ENCODE assay signal across 10 cellular contexts in the genomic region with DNA sequence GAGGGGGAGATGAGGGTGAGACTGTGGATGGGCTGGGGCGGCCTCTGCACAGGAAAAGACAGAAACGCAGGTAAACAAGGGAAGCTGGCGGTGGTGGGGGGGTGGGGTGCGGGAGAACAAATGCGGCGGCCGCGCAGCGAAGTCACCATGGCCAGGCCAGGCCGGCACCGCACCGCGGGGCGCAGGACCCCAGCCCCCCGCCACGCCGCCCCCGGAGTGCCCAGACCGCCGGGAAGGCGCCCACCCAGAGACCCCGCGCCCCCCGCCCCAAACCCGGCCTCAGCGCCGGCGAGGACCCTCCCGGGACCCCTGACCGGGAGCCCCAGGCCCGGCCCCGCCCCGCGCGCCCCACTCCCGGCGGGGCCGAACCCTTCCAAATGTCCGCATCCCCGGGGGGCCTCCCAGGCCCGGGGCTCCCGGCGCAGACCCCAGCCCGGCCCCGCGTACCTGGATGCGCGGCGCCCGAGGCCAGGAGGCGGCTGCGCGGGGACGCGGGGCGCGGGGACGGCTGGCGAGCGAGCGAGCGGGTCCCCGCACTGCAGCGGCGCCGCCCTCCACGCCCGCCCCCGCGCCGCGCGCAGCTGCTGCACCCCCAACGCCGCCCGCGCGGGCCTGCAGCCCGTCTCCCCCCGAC. TPM values are rescaled to one million over a fixed set of nuclear protein-coding genes. Genes with fewer than 3 reads are reported as not detected.
DNase-seq lines count a peak whose midpoint lies in the region; ATAC-seq and TF ChIP-seq lines count a peak whose summit lies in the region.
"Had no signal": no experiment of that assay in that cellular context is flagged by ENCODE, and none has a peak within 500 bp of the region (broad histone marks: within the 10 kb centered on the region; RNA-seq: fewer than 3 reads in every experiment).

No MANE protein-coding gene starts in this region.

- no peaks in the 10 kb centered on the region for H3K36me3 ChIP-seq in subcutaneous abdominal adipose tissue (ENCODE audit: control insufficient read depth in 5 of 5, insufficient read depth in 5 of 5, low read length in 5 of 5)
- H3K36me3 ChIP-seq: BE2C had no signal

- peak overlapping the region; percentile 47 for H3K4me3 ChIP-seq in astrocyte of the cerebellum (ENCODE audit: low read depth, low read length)
- peak overlapping the region in 3 of 5 donors; percentile 47 to 54 (median 53) for H3K4me3 ChIP-seq in subcutaneous abdominal adipose tissue (ENCODE audit: low read depth in 1 of 5, low read length in 5 of 5)

- H3K9me3 ChIP-seq in subcutaneous abdominal adipose tissue (ENCODE audit: control insufficient read depth in 5 of 5, low read length in 5 of 5): no peaks in the 10 kb centered on the region
- H3K9me3 ChIP-seq: BE2C had no signal

- no peak for ATAC-seq in left lobe of liver

- H3K4me1 ChIP-seq in subcutaneous abdominal adipose tissue (ENCODE audit: control insufficient read depth in 5 of 5, insufficient read depth in 5 of 5, low read length in 5 of 5): peaks cover 0 to 3% (median 3%) of the 10 kb centered on the region in 5 donors
- H3K4me1 ChIP-seq: BE2C had no signal

- no peak overlapping the region for H3K9ac ChIP-seq in subcutaneous abdominal adipose tissue (ENCODE audit: low read length in 5 of 5)

- DNase-seq in activated CD8-positive, alpha-beta memory T cell treated with anti-CD3 and anti-CD28 coated beads for 24 hours: peak; percentile 53
- no peak for DNase-seq in activated CD8-positive, alpha-beta memory T cell treated with anti-CD3 and anti-CD28 coated beads, Interleukin-2, amount 50 U/mL, for 48 hours
- DNase-seq in astrocyte of the cerebellum (ENCODE audit: low read depth) (no peak), left lobe of liver (ENCODE audit: low spot score) (peak; percentile 35), H4 (ENCODE audit: low spot score) (no peak), hepatic stellate cell (ENCODE audit: low spot score) (no peak), NCI-H1105 (lab: John Stamatoyannopoulos, UW) (no peak)
- DNase-seq: BE2C, immature natural killer cell had no signal

- no peak for TF ChIP-seq CTCF in astrocyte of the cerebellum (IDR thresholded peaks at IDR 0.05; ENCODE audit: low read depth, low read length, missing control alignments)

- in situ Hi-C loops in astrocyte of the cerebellum (cut with HindIII; ENCODE audit: low sequenced_read_pairs): no loop called here

- H3K27me3 ChIP-seq in subcutaneous abdominal adipose tissue (ENCODE audit: control insufficient read depth in 5 of 5, insufficient read depth in 4 of 5, low read length in 5 of 5): peaks cover 10 to 15% (median 11%) of the 10 kb centered on the region in 5 donors

- no peak overlapping the region for H3K27ac ChIP-seq in subcutaneous abdominal adipose tissue (ENCODE audit: low read depth, low read length)

RNA-seq across cellular contexts. Expression of gene DNAAF5, which starts 14.4 kb away (rescaled TPM):
- 10.0 TPM for total RNA-seq in left lobe of liver
- 51.0 and 51.2 TPM in 2 replicates for total RNA-seq in H4 (2014; rRNA removed; shearing (Covaris generic))

RNA-seq across cellular contexts. Expression of gene PRKAR1B, which starts 15.0 kb away (rescaled TPM):
- total RNA-seq in left lobe of liver: 7.0 TPM
- 40.5 and 46.7 TPM in 2 replicates for total RNA-seq in H4 (2014; rRNA removed; shearing (Covaris generic))

Comparison
In these comparisons a context has a peak if more than half of its experiments do, and no peak if none do; other contexts are left out.
1. DNase-seq: peak in activated CD8-positive, alpha-beta memory T cell treated with anti-CD3 and anti-CD28 coated beads for 24 hours (single experiment) and left lobe of liver (single experiment); none in activated CD8-positive, alpha-beta memory T cell treated with anti-CD3 and anti-CD28 coated beads, Interleukin-2, amount 50 U/mL, for 48 hours (single experiment), astrocyte of the cerebellum (single experiment), H4 (single experiment), hepatic stellate cell (single experiment) and NCI-H1105 (single experiment).